Comparison of ENCODE assay signal across 2 cellular contexts in the genomic region with DNA sequence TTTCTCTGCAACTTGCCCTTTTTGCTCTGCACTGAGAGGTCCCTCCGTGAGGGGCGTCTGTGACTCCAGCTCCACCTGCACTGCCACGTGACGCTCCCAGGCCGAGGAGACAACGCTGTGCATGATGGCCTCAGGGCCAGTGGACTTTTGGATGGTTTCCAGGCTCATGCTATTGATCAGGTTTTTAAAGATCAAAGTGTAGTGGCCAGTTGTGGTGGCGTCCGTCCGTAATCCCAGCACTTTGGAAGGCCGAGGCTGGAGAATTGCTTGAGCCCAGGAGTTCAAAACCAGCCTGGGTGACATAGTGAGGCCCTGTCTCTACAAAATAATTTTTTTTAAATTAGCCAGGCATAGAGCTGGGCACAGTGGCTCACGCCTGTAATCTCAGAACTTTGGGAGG.
TF ChIP-seq lines count a peak whose summit lies in the region.

No MANE protein-coding gene starts in this region.

TF ChIP-seq in WTC11, 78 proteins besides CTCF, POLR2A, EP300 and RAD21:
- peak; percentile 41; the same call in 1 of the 2 replicates for TF ChIP-seq GABPB1 (CRISPR knock-in tag; IDR thresholded peaks at IDR 0.05)
- no peak for TF ChIP-seq NFATC4 (CRISPR knock-in tag; IDR thresholded peaks at IDR 0.05)

TF ChIP-seq in HepG2, 621 proteins besides CTCF, POLR2A, EP300 and RAD21 (continues in another document):
- TF ChIP-seq ZMYM2 (CRISPR knock-in tag; IDR thresholded peaks at IDR 0.05) (peak; percentile 96), SRSF4 (IDR thresholded peaks at IDR 0.05; ENCODE audit: low read depth, low read length, poor library complexity, severe bottlenecking) (no peak), SRF (IDR thresholded peaks at IDR 0.05; ENCODE audit: low read depth, low read length) (no peak), NAIF1 (CRISPR knock-in tag; IDR thresholded peaks at IDR 0.05; ENCODE audit: borderline replicate concordance) (no peak; the same call in 1 of the 2 replicates), REL (CRISPR knock-in tag; conservative IDR thresholded peaks at IDR 0.05) (no peak), ZNF720 (CRISPR knock-in tag; IDR thresholded peaks at IDR 0.05) (no peak), NONO (IDR thresholded peaks at IDR 0.05) (no peak), NONO (CRISPR knock-in tag; conservative IDR thresholded peaks at IDR 0.05) (peak; percentile 59; the same call in 1 of the 2 replicates), ZC3H4 (CRISPR knock-in tag; IDR thresholded peaks at IDR 0.05; ENCODE audit: borderline replicate concordance) (no peak), ZNF382 (CRISPR knock-in tag; IDR thresholded peaks at IDR 0.05; ENCODE audit: borderline replicate concordance) (no peak), YEATS4 (CRISPR knock-in tag; IDR thresholded peaks at IDR 0.05; ENCODE audit: borderline replicate concordance) (peak; percentile 73; the same call in 1 of the 2 replicates), ZUFSP (CRISPR knock-in tag; IDR thresholded peaks at IDR 0.05; ENCODE audit: borderline replicate concordance) (no peak), ZNF598 (CRISPR knock-in tag; IDR thresholded peaks at IDR 0.05; ENCODE audit: borderline replicate concordance) (no peak), ZBTB49 (CRISPR knock-in tag; IDR thresholded peaks at IDR 0.05; ENCODE audit: borderline replicate concordance) (no peak), ZNF564 (CRISPR knock-in tag; IDR thresholded peaks at IDR 0.05) (no peak; the same call in 1 of the 2 replicates), ZKSCAN5 (CRISPR knock-in tag; IDR thresholded peaks at IDR 0.05) (no peak), ZNF530 (CRISPR knock-in tag; IDR thresholded peaks at IDR 0.05; ENCODE audit: low read depth) (no peak), ZNF543 (CRISPR knock-in tag; IDR thresholded peaks at IDR 0.05) (no peak), ZBTB2 (CRISPR knock-in tag; IDR thresholded peaks at IDR 0.05; ENCODE audit: low read depth) (no peak), SAFB2 (CRISPR knock-in tag; IDR thresholded peaks at IDR 0.05; ENCODE audit: borderline replicate concordance, low read depth) (no peak), ZNF232 (CRISPR knock-in tag; IDR thresholded peaks at IDR 0.05; ENCODE audit: borderline replicate concordance) (peak; percentile 85; the same call in 1 of the 2 replicates), SMYD3 (CRISPR knock-in tag; IDR thresholded peaks at IDR 0.05) (no peak), ATM (IDR thresholded peaks at IDR 0.05; ENCODE audit: borderline replicate concordance) (no peak), ZNF354B (CRISPR knock-in tag; IDR thresholded peaks at IDR 0.05) (no peak), ZNF251 (CRISPR knock-in tag; IDR thresholded peaks at IDR 0.05) (no peak), PCBP2 (optimal IDR thresholded peaks at IDR 0.05; ENCODE audit: low read depth, low read length, poor library complexity, severe bottlenecking) (no peak), TMF1 (CRISPR knock-in tag; IDR thresholded peaks at IDR 0.05; ENCODE audit: low read depth) (no peak), HBP1 (CRISPR knock-in tag; IDR thresholded peaks at IDR 0.05; ENCODE audit: low read depth) (peak; percentile 47; the same call in 1 of the 2 replicates), JARID2 (CRISPR knock-in tag; IDR thresholded peaks at IDR 0.05; ENCODE audit: insufficient replicate concordance) (no peak), ZBTB42 (CRISPR knock-in tag; IDR thresholded peaks at IDR 0.05) (no peak), HES4 (CRISPR knock-in tag; IDR thresholded peaks at IDR 0.05; ENCODE audit: borderline replicate concordance) (no peak), ZNF749 (CRISPR knock-in tag; IDR thresholded peaks at IDR 0.05; ENCODE audit: borderline replicate concordance) (no peak), TEAD3 (CRISPR knock-in tag; optimal IDR thresholded peaks at IDR 0.05; ENCODE audit: borderline replicate concordance) (peak; percentile 80), DNMT1 (CRISPR knock-in tag; IDR thresholded peaks at IDR 0.05) (no peak), CHCHD3 (CRISPR knock-in tag; IDR thresholded peaks at IDR 0.05) (no peak), ZSCAN12 (CRISPR knock-in tag; IDR thresholded peaks at IDR 0.05) (no peak), ZNF552 (CRISPR knock-in tag; IDR thresholded peaks at IDR 0.05; ENCODE audit: borderline replicate concordance) (no peak), MYNN (CRISPR knock-in tag; IDR thresholded peaks at IDR 0.05; ENCODE audit: low read depth) (no peak), MATR3 (CRISPR knock-in tag; IDR thresholded peaks at IDR 0.05) (no peak), SKIL (CRISPR knock-in tag; IDR thresholded peaks at IDR 0.05; ENCODE audit: borderline replicate concordance) (peak; percentile 84), TCF7L2 (IDR thresholded peaks at IDR 0.05; ENCODE audit: low read depth, low read length) (no peak), WIZ (CRISPR knock-in tag; IDR thresholded peaks at IDR 0.05) (no peak), TOE1 (CRISPR knock-in tag; IDR thresholded peaks at IDR 0.05) (0 out of 2 replicates have a peak, but pooled peaks have one; percentile 41), HMG20B (CRISPR knock-in tag; conservative IDR thresholded peaks at IDR 0.05) (no peak), HNF4G (IDR thresholded peaks at IDR 0.05; ENCODE audit: borderline replicate concordance, low read depth, low read length) (peak; percentile 74), HNF4G (CRISPR knock-in tag; IDR thresholded peaks at IDR 0.05; ENCODE audit: borderline replicate concordance, low read depth) (peak; percentile 71; the same call in 1 of the 2 replicates), ZFP90 (CRISPR knock-in tag; IDR thresholded peaks at IDR 0.05; ENCODE audit: borderline replicate concordance) (no peak)
- TF ChIP-seq, protein P1, sequence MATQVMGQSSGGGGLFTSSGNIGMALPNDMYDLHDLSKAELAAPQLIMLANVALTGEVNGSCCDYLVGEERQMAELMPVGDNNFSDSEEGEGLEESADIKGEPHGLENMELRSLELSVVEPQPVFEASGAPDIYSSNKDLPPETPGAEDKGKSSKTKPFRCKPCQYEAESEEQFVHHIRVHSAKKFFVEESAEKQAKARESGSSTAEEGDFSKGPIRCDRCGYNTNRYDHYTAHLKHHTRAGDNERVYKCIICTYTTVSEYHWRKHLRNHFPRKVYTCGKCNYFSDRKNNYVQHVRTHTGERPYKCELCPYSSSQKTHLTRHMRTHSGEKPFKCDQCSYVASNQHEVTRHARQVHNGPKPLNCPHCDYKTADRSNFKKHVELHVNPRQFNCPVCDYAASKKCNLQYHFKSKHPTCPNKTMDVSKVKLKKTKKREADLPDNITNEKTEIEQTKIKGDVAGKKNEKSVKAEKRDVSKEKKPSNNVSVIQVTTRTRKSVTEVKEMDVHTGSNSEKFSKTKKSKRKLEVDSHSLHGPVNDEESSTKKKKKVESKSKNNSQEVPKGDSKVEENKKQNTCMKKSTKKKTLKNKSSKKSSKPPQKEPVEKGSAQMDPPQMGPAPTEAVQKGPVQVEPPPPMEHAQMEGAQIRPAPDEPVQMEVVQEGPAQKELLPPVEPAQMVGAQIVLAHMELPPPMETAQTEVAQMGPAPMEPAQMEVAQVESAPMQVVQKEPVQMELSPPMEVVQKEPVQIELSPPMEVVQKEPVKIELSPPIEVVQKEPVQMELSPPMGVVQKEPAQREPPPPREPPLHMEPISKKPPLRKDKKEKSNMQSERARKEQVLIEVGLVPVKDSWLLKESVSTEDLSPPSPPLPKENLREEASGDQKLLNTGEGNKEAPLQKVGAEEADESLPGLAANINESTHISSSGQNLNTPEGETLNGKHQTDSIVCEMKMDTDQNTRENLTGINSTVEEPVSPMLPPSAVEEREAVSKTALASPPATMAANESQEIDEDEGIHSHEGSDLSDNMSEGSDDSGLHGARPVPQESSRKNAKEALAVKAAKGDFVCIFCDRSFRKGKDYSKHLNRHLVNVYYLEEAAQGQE (IDR thresholded peaks at IDR 0.05; ENCODE audit: borderline replicate concordance in 1 of 2, low read depth in 1 of 2, low read length in 2 of 2) = no peak
- TF ChIP-seq, protein P2, sequence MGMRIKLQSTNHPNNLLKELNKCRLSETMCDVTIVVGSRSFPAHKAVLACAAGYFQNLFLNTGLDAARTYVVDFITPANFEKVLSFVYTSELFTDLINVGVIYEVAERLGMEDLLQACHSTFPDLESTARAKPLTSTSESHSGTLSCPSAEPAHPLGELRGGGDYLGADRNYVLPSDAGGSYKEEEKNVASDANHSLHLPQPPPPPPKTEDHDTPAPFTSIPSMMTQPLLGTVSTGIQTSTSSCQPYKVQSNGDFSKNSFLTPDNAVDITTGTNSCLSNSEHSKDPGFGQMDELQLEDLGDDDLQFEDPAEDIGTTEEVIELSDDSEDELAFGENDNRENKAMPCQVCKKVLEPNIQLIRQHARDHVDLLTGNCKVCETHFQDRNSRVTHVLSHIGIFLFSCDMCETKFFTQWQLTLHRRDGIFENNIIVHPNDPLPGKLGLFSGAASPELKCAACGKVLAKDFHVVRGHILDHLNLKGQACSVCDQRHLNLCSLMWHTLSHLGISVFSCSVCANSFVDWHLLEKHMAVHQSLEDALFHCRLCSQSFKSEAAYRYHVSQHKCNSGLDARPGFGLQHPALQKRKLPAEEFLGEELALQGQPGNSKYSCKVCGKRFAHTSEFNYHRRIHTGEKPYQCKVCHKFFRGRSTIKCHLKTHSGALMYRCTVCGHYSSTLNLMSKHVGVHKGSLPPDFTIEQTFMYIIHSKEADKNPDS (CRISPR knock-in tag; IDR thresholded peaks at IDR 0.05) = no peak
- TF ChIP-seq, protein P3, sequence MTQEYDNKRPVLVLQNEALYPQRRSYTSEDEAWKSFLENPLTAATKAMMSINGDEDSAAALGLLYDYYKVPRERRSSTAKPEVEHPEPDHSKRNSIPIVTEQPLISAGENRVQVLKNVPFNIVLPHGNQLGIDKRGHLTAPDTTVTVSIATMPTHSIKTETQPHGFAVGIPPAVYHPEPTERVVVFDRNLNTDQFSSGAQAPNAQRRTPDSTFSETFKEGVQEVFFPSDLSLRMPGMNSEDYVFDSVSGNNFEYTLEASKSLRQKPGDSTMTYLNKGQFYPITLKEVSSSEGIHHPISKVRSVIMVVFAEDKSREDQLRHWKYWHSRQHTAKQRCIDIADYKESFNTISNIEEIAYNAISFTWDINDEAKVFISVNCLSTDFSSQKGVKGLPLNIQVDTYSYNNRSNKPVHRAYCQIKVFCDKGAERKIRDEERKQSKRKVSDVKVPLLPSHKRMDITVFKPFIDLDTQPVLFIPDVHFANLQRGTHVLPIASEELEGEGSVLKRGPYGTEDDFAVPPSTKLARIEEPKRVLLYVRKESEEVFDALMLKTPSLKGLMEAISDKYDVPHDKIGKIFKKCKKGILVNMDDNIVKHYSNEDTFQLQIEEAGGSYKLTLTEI (CRISPR knock-in tag; conservative IDR thresholded peaks at IDR 0.05) = no peak
